8 cellular contexts compared by ENCODE assay signal in genomic region chr1:229440821-229441537, GRCh38. TPM values are rescaled to one million over a fixed set of nuclear protein-coding genes. Genes with fewer than 3 reads are reported as not detected.
DNase-seq lines count a peak whose midpoint lies in the region; ATAC-seq and TF ChIP-seq lines count a peak whose summit lies in the region.

No MANE protein-coding gene starts in this region.

- BruUV-seq in PC-9 (replicated peaks; lab: Mats Ljungman, UMichigan) = no TSS peak

- H3K4me2 ChIP-seq in PC-9 (no peak overlapping the region), neuronal stem cell (ENCODE audit: insufficient read depth, low read length, poor library complexity, severe bottlenecking) (no peak overlapping the region)

- CTCF ChIA-PET in PC-9 (lab: Charles Lee) = no interaction called here

- H4K8ac ChIP-seq in neuronal stem cell (ENCODE audit: low read depth, low read length) = no peak overlapping the region

- POLR2A ChIA-PET in PC-9 (lab: Charles Lee; ENCODE audit: unreplicated experiment) = no interaction called here

- H3F3A ChIP-seq in PC-9 (ENCODE audit: insufficient read depth, low read depth) = no peaks in the 10 kb centered on the region

- no peak for TF ChIP-seq CTCF in GM12864 (IDR thresholded peaks at IDR 0.05; ENCODE audit: low read depth, low read length, missing control alignments)
- no peak for TF ChIP-seq CTCF in foreskin fibroblast (IDR thresholded peaks at IDR 0.05; ENCODE audit: low read depth, low read length)
- TF ChIP-seq CTCF in PC-9 (conservative IDR thresholded peaks at IDR 0.05) = no peak

- no peak overlapping the region for H2AK5ac ChIP-seq in neuronal stem cell (ENCODE audit: low read depth, low read length)

- H3K36me3 ChIP-seq in PC-9 (ENCODE audit: low read depth) (no peaks in the 10 kb centered on the region), neuronal stem cell (replicated peaks in 1 of 2; ENCODE audit: control insufficient read depth in 2 of 2, insufficient read depth in 2 of 2, low read length in 2 of 2) (peaks cover 7 to 70% of the 10 kb centered on the region in 2 donors)

- H2BK15ac ChIP-seq in neuronal stem cell (ENCODE audit: low read length) = no peak overlapping the region

- H3K4ac ChIP-seq in neuronal stem cell (ENCODE audit: low read length) = no peak overlapping the region

- peak; percentile 72 for DNase-seq in GM12864 (ENCODE audit: low read depth)
- peak; percentile 39 for DNase-seq in HS-5 (ENCODE audit: low read depth)
- DNase-seq in foreskin fibroblast = peak; percentile 43 to 69
- no peak for DNase-seq in PC-9
- DNase-seq in neuronal stem cell (ENCODE audit: low spot score) = no peak
- no peak for DNase-seq in NCI-H2029 (lab: John Stamatoyannopoulos, UW)
- DNase-seq in NCI-H1048 (lab: John Stamatoyannopoulos, UW) = no peak

- H3K4me3 ChIP-seq in GM12864 (ENCODE audit: low read depth, low read length) = no peak overlapping the region
- H3K4me3 ChIP-seq in foreskin fibroblast (ENCODE audit: low read depth in 1 of 2, low read length in 2 of 2) = no peak overlapping the region
- H3K4me3 ChIP-seq in PC-9 = no peak overlapping the region
- H3K4me3 ChIP-seq in neuronal stem cell (ENCODE audit: low read length in 2 of 2) = no peak overlapping the region

- ATAC-seq in GM21528 (IDR thresholded peaks at IDR 0.05; ENCODE audit: low FRiP score, unreplicated experiment) = peak; percentile 96

- H3K27me3 ChIP-seq in PC-9 (ENCODE audit: insufficient read depth, low read depth) (no peaks in the 10 kb centered on the region), neuronal stem cell (ENCODE audit: control insufficient read depth in 3 of 3, insufficient read depth in 3 of 3, low read depth in 1 of 3, low read length in 3 of 3) (peaks cover 0 to 4% (median 2%) of the 10 kb centered on the region in 3 experiments)

- no peak overlapping the region for H3K18ac ChIP-seq in neuronal stem cell (ENCODE audit: low read length)

- no peaks in the 10 kb centered on the region for H4K20me1 ChIP-seq in PC-9 (ENCODE audit: insufficient read depth)

- no peak overlapping the region for H3K14ac ChIP-seq in neuronal stem cell (ENCODE audit: low read length)

- H2AFZ ChIP-seq in PC-9 (no peak overlapping the region), neuronal stem cell (ENCODE audit: low read length) (no peak overlapping the region)

- H3K4me1 ChIP-seq in PC-9 (replicated peaks; ENCODE audit: insufficient read depth) (no peaks in the 10 kb centered on the region), neuronal stem cell (ENCODE audit: control insufficient read depth in 2 of 2, insufficient read depth in 1 of 2, low read depth in 1 of 2, low read length in 2 of 2) (no peaks in the 10 kb centered on the region)

- no peak overlapping the region for H3K23ac ChIP-seq in neuronal stem cell (ENCODE audit: low read depth, low read length, poor library complexity)

- no peaks in the 10 kb centered on the region for H3K9me2 ChIP-seq in PC-9 (ENCODE audit: insufficient read depth)

- no peak overlapping the region for H3K27ac ChIP-seq in PC-9
- H3K27ac ChIP-seq in neuronal stem cell (replicated peaks; ENCODE audit: low read length) = no peak overlapping the region

- H3K9ac ChIP-seq in neuronal stem cell (ENCODE audit: low read depth, low read length, poor library complexity) = no peak overlapping the region

- H3K79me2 ChIP-seq in PC-9 (ENCODE audit: low read depth) = no peaks in the 10 kb centered on the region

- no peak overlapping the region for H2BK12ac ChIP-seq in neuronal stem cell (ENCODE audit: low read length)

- intact Hi-C loops in PC-9 (cut with micrococcal nuclease; ENCODE audit: unreplicated experiment) = loop anchor here (5.0 kb wide), 1 partner anchor 99 kb away; the partner anchor contains the start of gene CCSAP

- WGBS in neuronal stem cell (ENCODE audit: extremely low coverage in 2 of 2, insufficient read length in 2 of 2, insufficient replicate concordance in 1 of 2), 2 donors = no CpG with 5 or more reads among the region's 6 CpGs

- H4K91ac ChIP-seq in neuronal stem cell (ENCODE audit: low read depth, low read length, poor library complexity) = no peak overlapping the region

- H2BK5ac ChIP-seq in neuronal stem cell (ENCODE audit: low read length) = no peak overlapping the region

- no peaks in the 10 kb centered on the region for H3K9me3 ChIP-seq in PC-9 (ENCODE audit: insufficient read depth, low read depth)
- H3K9me3 ChIP-seq in neuronal stem cell (replicated peaks in 1 of 2; ENCODE audit: control insufficient read depth in 2 of 2, insufficient read depth in 1 of 2, low read depth in 1 of 2, low read length in 2 of 2) = no peaks in the 10 kb centered on the region

- H3K79me1 ChIP-seq in neuronal stem cell (ENCODE audit: low read depth, low read length) = peaks cover 3% of the 10 kb centered on the region

- no peak overlapping the region for H2BK120ac ChIP-seq in neuronal stem cell (ENCODE audit: low read depth, low read length)

RNA-seq across cellular contexts. Expression of gene ACTA1, which starts 7.1 kb away (rescaled TPM):
- total RNA-seq in PC-9 (2021) = not detected in 2 replicates
- polyA plus RNA-seq in neuronal stem cell (2013, experiment 1 of 2) = 7.1 TPM
- polyA plus RNA-seq in neuronal stem cell (2013, experiment 2 of 2) = 6.8 TPM

Comparison
In these comparisons a context has a peak if more than half of its experiments do, and no peak if none do; other contexts are left out.
1. DNase-seq: peak in GM12864 (single experiment), HS-5 (single experiment) and foreskin fibroblast (2 of 2); none in PC-9 (0 of 2), neuronal stem cell (single experiment), NCI-H2029 (single experiment) and NCI-H1048 (single experiment).